In genomic region chr9:134908524-134909364, GRCh38 we compare ENCODE assay signal across 28 cellular contexts. TPM values are rescaled to one million over a fixed set of nuclear protein-coding genes. Genes with fewer than 3 reads are reported as not detected.
"Had no signal": no experiment of that assay in that cellular context is flagged by ENCODE, and none has a peak within 500 bp of the region (broad histone marks: within the 10 kb centered on the region; RNA-seq: fewer than 3 reads in every experiment).

No MANE protein-coding gene starts in this region.

- H3K36me3 ChIP-seq: adrenal gland, sigmoid colon had no signal

- H3K4me1 Mint-ChIP-seq: activated CD4-positive, alpha-beta T cell treated with anti-CD3 and anti-CD28 coated beads, Interleukin-2, amount 10 ng/mL, durations not matched to agents 24 days and 14 days; activated naive CD8-positive, alpha-beta T cell treated with anti-CD3 and anti-CD28 coated beads for 36 hours; endodermal cell; stimulated activated effector memory CD8-positive, alpha-beta T cell treated with anti-CD3 and anti-CD28 coated beads, Interleukin-12 subunit alpha, Interleukin-12 subunit beta, amount 100 ng/mL, for 72 hours had no signal

- H3K9me3 Mint-ChIP-seq: activated CD4-positive, alpha-beta memory T cell treated with anti-CD3 and anti-CD28 coated beads for 36 hours; activated CD4-positive, alpha-beta T cell treated with anti-CD3 and anti-CD28 coated beads, Interleukin-2, amount 10 ng/mL, durations not matched to agents 24 days and 14 days; activated naive CD8-positive, alpha-beta T cell treated with anti-CD3 and anti-CD28 coated beads for 36 hours; activated T-helper 2 cell treated with anti-CD3 and anti-CD28 coated beads, Interferon-gamma antibody, Interleukin-2, Interleukin-4, amounts not matched to agents 10 μg/mL and 5 μg/mL and 100 μg/mL, durations not matched to agents 14 hours and 24 hours and 36 hours; endodermal cell; stimulated activated effector memory CD8-positive, alpha-beta T cell treated with anti-CD3 and anti-CD28 coated beads, Interleukin-12 subunit alpha, Interleukin-12 subunit beta, amount 100 ng/mL, for 72 hours; stimulated activated naive CD8-positive, alpha-beta T cell treated with anti-CD3 and anti-CD28 coated beads, Interleukin-15, Interleukin-2, amounts not matched to agents 100 ng/mL and 50 ng/mL, for 24 hours; T-helper 1 cell treated with Interleukin-12 subunit alpha and Interleukin-12 subunit beta and Interleukin-4 antibody, amounts not matched to agents 30 μg/mL and 1 μg/mL, for 36 hours had no signal

- DNase-seq: activated CD4-positive, alpha-beta memory T cell treated with anti-CD3 and anti-CD28 coated beads for 36 hours; activated CD4-positive, alpha-beta T cell treated with anti-CD3 and anti-CD28 coated beads, Interleukin-2, amount 10 ng/mL, durations not matched to agents 24 days and 14 days; activated naive CD4-positive, alpha-beta T cell treated with Interleukin-2 at 50 U/mL for 16 hours; activated naive CD8-positive, alpha-beta T cell treated with anti-CD3 and anti-CD28 coated beads for 36 hours; activated T-cell treated with anti-CD3 and anti-CD28 coated beads, Interleukin-2, amount 50 U/mL, for 48 hours; body of pancreas; cerebellar nuclear complex; endodermal cell; foreskin fibroblast; hippocampal formation; kidney glomerular epithelial cell; left lung; nucleus accumbens; sigmoid colon; small intestine; stimulated activated CD4-positive, alpha-beta T cell treated with anti-CD3 and anti-CD28 coated beads, Interleukin-4, amount 100 ng/mL, for 24 hours; substantia nigra; SW 1271; T-helper 9 cell had no signal

- H3K27me3 ChIP-seq: adrenal gland, body of pancreas had no signal

- H3K4me3 Mint-ChIP-seq: activated CD4-positive, alpha-beta memory T cell treated with anti-CD3 and anti-CD28 coated beads for 36 hours; activated CD4-positive, alpha-beta T cell treated with anti-CD3 and anti-CD28 coated beads, Interleukin-2, amount 10 ng/mL, durations not matched to agents 24 days and 14 days; activated naive CD8-positive, alpha-beta T cell treated with anti-CD3 and anti-CD28 coated beads for 36 hours; endodermal cell; stimulated activated effector memory CD8-positive, alpha-beta T cell treated with anti-CD3 and anti-CD28 coated beads, Interleukin-12 subunit alpha, Interleukin-12 subunit beta, amount 100 ng/mL, for 72 hours; stimulated activated naive CD8-positive, alpha-beta T cell treated with anti-CD3 and anti-CD28 coated beads, Interleukin-15, Interleukin-2, amounts not matched to agents 100 ng/mL and 50 ng/mL, for 24 hours; T-helper 1 cell treated with Interleukin-12 subunit alpha and Interleukin-12 subunit beta and Interleukin-4 antibody, amounts not matched to agents 30 μg/mL and 1 μg/mL, for 36 hours had no signal

- H3K9me3 ChIP-seq: adrenal gland, body of pancreas, left lung, psoas muscle, sigmoid colon had no signal

- ATAC-seq: body of pancreas; esophagus mucosa; left lung; psoas muscle; stimulated activated effector memory CD8-positive, alpha-beta T cell treated with anti-CD3 and anti-CD28 coated beads, Interleukin-12 subunit alpha, Interleukin-12 subunit beta, amount 100 ng/mL, for 72 hours had no signal

- H3K36me3 Mint-ChIP-seq: activated CD4-positive, alpha-beta memory T cell treated with anti-CD3 and anti-CD28 coated beads for 36 hours; activated naive CD8-positive, alpha-beta T cell treated with anti-CD3 and anti-CD28 coated beads for 36 hours; stimulated activated effector memory CD8-positive, alpha-beta T cell treated with anti-CD3 and anti-CD28 coated beads, Interleukin-12 subunit alpha, Interleukin-12 subunit beta, amount 100 ng/mL, for 72 hours had no signal

- H3K4me3 ChIP-seq: adrenal gland, body of pancreas, left lung, psoas muscle, sigmoid colon had no signal

- H3K27ac Mint-ChIP-seq: activated CD4-positive, alpha-beta memory T cell treated with anti-CD3 and anti-CD28 coated beads for 36 hours; activated CD4-positive, alpha-beta T cell treated with anti-CD3 and anti-CD28 coated beads, Interleukin-2, amount 10 ng/mL, durations not matched to agents 24 days and 14 days; activated naive CD8-positive, alpha-beta T cell treated with anti-CD3 and anti-CD28 coated beads for 36 hours; activated T-helper 2 cell treated with anti-CD3 and anti-CD28 coated beads, Interferon-gamma antibody, Interleukin-2, Interleukin-4, amounts not matched to agents 10 μg/mL and 5 μg/mL and 100 μg/mL, durations not matched to agents 14 hours and 24 hours and 36 hours; endodermal cell; stimulated activated effector memory CD8-positive, alpha-beta T cell treated with anti-CD3 and anti-CD28 coated beads, Interleukin-12 subunit alpha, Interleukin-12 subunit beta, amount 100 ng/mL, for 72 hours; stimulated activated naive CD8-positive, alpha-beta T cell treated with anti-CD3 and anti-CD28 coated beads, Interleukin-15, Interleukin-2, amounts not matched to agents 100 ng/mL and 50 ng/mL, for 24 hours; T-helper 1 cell treated with Interleukin-12 subunit alpha and Interleukin-12 subunit beta and Interleukin-4 antibody, amounts not matched to agents 30 μg/mL and 1 μg/mL, for 36 hours had no signal

- H3K4me1 ChIP-seq: adrenal gland, body of pancreas, left lung, parathyroid adenoma, psoas muscle, sigmoid colon had no signal

RNA-seq across cellular contexts. Expression of gene FCN1, which starts 9.0 kb away (rescaled TPM):
- total RNA-seq: activated CD4-positive, alpha-beta memory T cell treated with anti-CD3 and anti-CD28 coated beads for 36 hours; activated CD4-positive, alpha-beta T cell treated with anti-CD3 and anti-CD28 coated beads, Interleukin-2, amount 10 ng/mL, durations not matched to agents 24 days and 14 days; activated naive CD8-positive, alpha-beta T cell treated with anti-CD3 and anti-CD28 coated beads for 36 hours; activated T-helper 2 cell treated with anti-CD3 and anti-CD28 coated beads, Interferon-gamma antibody, Interleukin-2, Interleukin-4, amounts not matched to agents 10 μg/mL and 5 μg/mL and 100 μg/mL, durations not matched to agents 14 hours and 24 hours and 36 hours; body of pancreas; endodermal cell; lung microvascular endothelial cell had no signal

RNA-seq across cellular contexts. Expression of gene FCN2, which starts 28.1 kb away (rescaled TPM):
- total RNA-seq: activated CD4-positive, alpha-beta memory T cell treated with anti-CD3 and anti-CD28 coated beads for 36 hours; activated CD4-positive, alpha-beta T cell treated with anti-CD3 and anti-CD28 coated beads, Interleukin-2, amount 10 ng/mL, durations not matched to agents 24 days and 14 days; activated naive CD8-positive, alpha-beta T cell treated with anti-CD3 and anti-CD28 coated beads for 36 hours; activated T-helper 2 cell treated with anti-CD3 and anti-CD28 coated beads, Interferon-gamma antibody, Interleukin-2, Interleukin-4, amounts not matched to agents 10 μg/mL and 5 μg/mL and 100 μg/mL, durations not matched to agents 14 hours and 24 hours and 36 hours; body of pancreas; endodermal cell; left lung; lung microvascular endothelial cell; psoas muscle; sigmoid colon had no signal
